ENCODE assay signal across 15 cellular contexts in the genomic region with DNA sequence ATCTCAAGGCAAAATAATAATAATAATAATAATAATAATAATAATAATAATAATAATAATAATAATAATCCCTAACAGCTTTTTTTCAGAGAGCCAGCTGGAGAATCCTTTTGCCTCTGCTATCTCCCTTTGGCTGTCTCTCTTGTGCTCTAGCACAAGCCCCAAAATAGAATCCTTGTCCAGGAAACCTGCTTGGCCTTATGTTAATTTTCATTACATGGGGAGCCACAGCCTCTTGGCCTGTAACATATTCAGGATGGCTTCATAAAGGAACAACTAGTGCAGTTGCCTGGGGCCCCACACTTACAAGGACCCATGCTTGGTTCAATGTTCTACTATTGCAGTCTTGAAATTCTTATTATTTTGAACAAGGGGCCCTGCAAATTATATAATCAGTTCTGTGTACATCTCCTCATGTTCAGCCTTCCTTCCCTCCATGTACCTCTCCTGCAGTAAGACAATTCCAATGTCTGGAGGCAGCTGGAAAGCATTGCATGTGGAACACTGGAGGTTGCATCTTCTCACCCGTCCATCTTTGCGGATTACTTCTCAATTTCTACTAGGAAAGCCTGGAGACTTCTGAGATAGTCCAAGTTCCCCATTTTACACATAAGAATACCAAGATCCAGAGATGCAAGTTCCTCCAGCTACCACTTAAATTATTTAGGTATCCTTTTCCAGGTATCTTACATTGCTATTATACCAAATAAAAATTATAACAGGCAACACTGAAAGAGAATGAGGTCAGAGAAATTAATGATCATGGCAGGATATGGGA.
"Had no signal": no experiment of that assay in that cellular context is flagged by ENCODE, and none has a peak within 500 bp of the region (broad histone marks: within the 10 kb centered on the region; RNA-seq: fewer than 3 reads in every experiment).

No MANE protein-coding gene starts in this region.

- H3K36me3 ChIP-seq: pancreas, stomach, upper lobe of right lung had no signal

- H3K9me3 ChIP-seq: pancreas, stomach, testis, upper lobe of right lung had no signal

- H3K27ac Mint-ChIP-seq: activated T-cell treated with anti-CD3 and anti-CD28 coated beads, Interleukin-2, amount 50 U/mL, for 24 hours; memory B cell; WTC11 had no signal

- H2AFZ ChIP-seq: hepatocyte had no signal

- H3K36me3 Mint-ChIP-seq: memory B cell, WTC11 had no signal

- H3K4me3 ChIP-seq: hepatocyte, pancreas, stomach, testis, upper lobe of right lung had no signal

- H3K4me3 Mint-ChIP-seq: activated CD4-positive, alpha-beta memory T cell treated with anti-CD3 and anti-CD28 coated beads, Interleukin-2, amount 10 ng/mL, durations not matched to agents 7 days and 5 days; activated T-cell treated with anti-CD3 and anti-CD28 coated beads, Interleukin-2, amount 50 U/mL, for 24 hours; memory B cell; WTC11 had no signal

- H3K27ac ChIP-seq: hepatocyte, pancreas, stomach, testis, upper lobe of right lung had no signal

- DNase-seq: activated CD4-positive, alpha-beta memory T cell treated with anti-CD3 and anti-CD28 coated beads, Interleukin-2, amount 10 ng/mL, durations not matched to agents 7 days and 5 days; activated CD4-positive, alpha-beta T cell treated with anti-CD3 and anti-CD28 coated beads for 4 hours; activated naive CD4-positive, alpha-beta T cell treated with anti-CD3 and anti-CD28 coated beads, Interleukin-2, amount 50 U/mL, for 16 hours; activated T-cell treated with anti-CD3 and anti-CD28 coated beads, Interleukin-2, amount 50 U/mL, for 24 hours; islet precursor cell; pancreas; stimulated activated CD4-positive, alpha-beta T cell treated with anti-CD3 and anti-CD28 coated beads, Interleukin-1b, Interleukin-23, amount 100 ng/mL, for 48 hours; stomach; T1000; testis; upper lobe of right lung had no signal

- H3K27me3 Mint-ChIP-seq: activated CD4-positive, alpha-beta memory T cell treated with anti-CD3 and anti-CD28 coated beads, Interleukin-2, amount 10 ng/mL, durations not matched to agents 7 days and 5 days; activated T-cell treated with anti-CD3 and anti-CD28 coated beads, Interleukin-2, amount 50 U/mL, for 24 hours; memory B cell had no signal

- H3K9me3 Mint-ChIP-seq: activated CD4-positive, alpha-beta memory T cell treated with anti-CD3 and anti-CD28 coated beads, Interleukin-2, amount 10 ng/mL, durations not matched to agents 7 days and 5 days; activated T-cell treated with anti-CD3 and anti-CD28 coated beads, Interleukin-2, amount 50 U/mL, for 24 hours; memory B cell; WTC11 had no signal

- H3K79me2 ChIP-seq: hepatocyte had no signal

- H3K27me3 ChIP-seq: hepatocyte, pancreas, stomach, testis, upper lobe of right lung had no signal

- ATAC-seq: esophagus mucosa, pancreas, upper lobe of right lung, WTC11 had no signal

- H3K4me2 ChIP-seq: hepatocyte had no signal
